Comparison of ENCODE assay signal across 8 cellular contexts in genomic region chr3:128617557-128618397, GRCh38. TPM values are rescaled to one million over a fixed set of nuclear protein-coding genes. Genes with fewer than 3 reads are reported as not detected.
DNase-seq lines count a peak whose midpoint lies in the region; ATAC-seq and FAIRE-seq lines count a peak whose summit lies in the region.

No MANE protein-coding gene starts in this region.

- peak overlapping the region; percentile 87 to 97 (median 96) for H3K4me3 Mint-ChIP-seq in CD8-positive, alpha-beta memory T cell
- peak overlapping the region; percentile 99 for H3K4me3 Mint-ChIP-seq in activated CD8-positive, alpha-beta memory T cell treated with anti-CD3 and anti-CD28 coated beads, Interleukin-2, amount 10 ng/mL, durations not matched to agents 7 days and 5 days

- CTCF ChIA-PET in CD8-positive, alpha-beta memory T cell (lab: Charles Lee), result interaction anchor here (0.7 to 3.2 kb wide), 51 partner anchors 8 to 632 kb away, joined by 3 to 34 read pairs (median 4); partner anchors contain the start of genes ACAD9, COPG1, RAB7A and RPN1
- CTCF ChIA-PET in activated CD8-positive, alpha-beta memory T cell treated with anti-CD3 and anti-CD28 coated beads, Interleukin-2, amount 10 ng/mL, durations not matched to agents 7 days and 5 days (lab: Charles Lee), result interaction anchor here (0.6 to 2.9 kb wide), 53 partner anchors 8 to 782 kb away, joined by 3 to 36 read pairs (median 3); partner anchors contain the start of genes ACAD9 and RPN1

- WGBS in mesodermal cell (ENCODE audit: insufficient coverage in 2 of 2), 2 experiments, result 12 to 13% methylated on average over 58 to 59 of the region's 61 CpGs

- peak overlapping the region; percentile 79 to 97 (median 97) for H3K27ac Mint-ChIP-seq in CD8-positive, alpha-beta memory T cell
- peak overlapping the region; percentile 95 for H3K27ac Mint-ChIP-seq in activated CD8-positive, alpha-beta memory T cell treated with anti-CD3 and anti-CD28 coated beads, Interleukin-2, amount 10 ng/mL, durations not matched to agents 7 days and 5 days

- DNase-seq in CD8-positive, alpha-beta memory T cell, result peak; percentile 99
- DNase-seq in HS-5 (ENCODE audit: low read depth) (peak; percentile 60), NK-92 (lab: John Stamatoyannopoulos, UW; ENCODE audit: unreplicated experiment) (peak; percentile 94)
- DNase-seq in activated CD8-positive, alpha-beta memory T cell treated with anti-CD3 and anti-CD28 coated beads, Interleukin-2, amount 10 ng/mL, durations not matched to agents 7 days and 5 days, result peak; percentile 99
- peak; percentile 92 to 97 for DNase-seq in stimulated activated CD8-positive, alpha-beta memory T cell treated with anti-CD3 and anti-CD28 coated beads, Interleukin-15, amount 100 ng/mL, for 4 hours (ENCODE audit: low read depth in 2 of 2)

- H3K9me3 Mint-ChIP-seq in CD8-positive, alpha-beta memory T cell, result no peaks in the 10 kb centered on the region
- H3K9me3 Mint-ChIP-seq in activated CD8-positive, alpha-beta memory T cell treated with anti-CD3 and anti-CD28 coated beads, Interleukin-2, amount 10 ng/mL, durations not matched to agents 7 days and 5 days (ENCODE audit: low read depth), result no peaks in the 10 kb centered on the region

- H3K27me3 ChIP-seq in CD8-positive, alpha-beta memory T cell (ENCODE audit: insufficient read depth, low read length, poor library complexity, severe bottlenecking), result no peaks in the 10 kb centered on the region

- peak; percentile 75 for ATAC-seq in GM19467 (IDR thresholded peaks at IDR 0.05; ENCODE audit: unreplicated experiment)
- ATAC-seq in activated CD8-positive, alpha-beta memory T cell treated with anti-CD3 and anti-CD28 coated beads, Interleukin-2, amount 10 ng/mL, durations not matched to agents 7 days and 5 days, result peak; percentile 93

- FAIRE-seq in endometrium (lab: Jason Lieb, UNC), result peak; percentile 94

- H3K4me1 ChIP-seq in CD8-positive, alpha-beta memory T cell (ENCODE audit: insufficient read depth, low read length), result peaks cover 21% of the 10 kb centered on the region
- H3K4me1 ChIP-seq in mesodermal cell (ENCODE audit: control insufficient read depth, insufficient read depth, low read length, poor library complexity, severe bottlenecking), result peaks cover 22% of the 10 kb centered on the region

- no peaks in the 10 kb centered on the region for H3K27me3 Mint-ChIP-seq in CD8-positive, alpha-beta memory T cell
- H3K27me3 Mint-ChIP-seq in activated CD8-positive, alpha-beta memory T cell treated with anti-CD3 and anti-CD28 coated beads, Interleukin-2, amount 10 ng/mL, durations not matched to agents 7 days and 5 days, result no peaks in the 10 kb centered on the region

- H3K36me3 Mint-ChIP-seq in CD8-positive, alpha-beta memory T cell, result peaks cover 0 to 50% (median 9%) of the 10 kb centered on the region in 3 donors
- peaks cover 40% of the 10 kb centered on the region for H3K36me3 Mint-ChIP-seq in activated CD8-positive, alpha-beta memory T cell treated with anti-CD3 and anti-CD28 coated beads, Interleukin-2, amount 10 ng/mL, durations not matched to agents 7 days and 5 days

- peak overlapping the region; percentile 73 for H3K27ac ChIP-seq in CD8-positive, alpha-beta memory T cell (ENCODE audit: low read depth, low read length)
- peak overlapping the region; percentile 59 for H3K27ac ChIP-seq in mesodermal cell (ENCODE audit: low read depth, low read length, severe bottlenecking)

- peaks cover 18 to 33% (median 22%) of the 10 kb centered on the region in 3 donors for H3K4me1 Mint-ChIP-seq in CD8-positive, alpha-beta memory T cell
- peaks cover 46% of the 10 kb centered on the region for H3K4me1 Mint-ChIP-seq in activated CD8-positive, alpha-beta memory T cell treated with anti-CD3 and anti-CD28 coated beads, Interleukin-2, amount 10 ng/mL, durations not matched to agents 7 days and 5 days

- POLR2A ChIA-PET in CD8-positive, alpha-beta memory T cell (lab: Charles Lee), result interaction anchor here (0.7 to 1.6 kb wide), 6 partner anchors 33 to 261 kb away, joined by 3 to 11 read pairs (median 3); partner anchors contain the start of genes ACAD9 and RPN1

- H3K36me3 ChIP-seq in CD8-positive, alpha-beta memory T cell (ENCODE audit: insufficient read depth, low read length), result peaks cover 24% of the 10 kb centered on the region
- peaks cover 76% of the 10 kb centered on the region for H3K36me3 ChIP-seq in mesodermal cell (ENCODE audit: control insufficient read depth, insufficient read depth, low read length)

- H3K4me3 ChIP-seq in CD8-positive, alpha-beta memory T cell (ENCODE audit: low read length), result peak overlapping the region; percentile 87
- peak overlapping the region; percentile 52 for H3K4me3 ChIP-seq in mesodermal cell (ENCODE audit: extremely low read depth, insufficient read depth, low read length, poor library complexity, severe bottlenecking)

- no peaks in the 10 kb centered on the region for H3K9me3 ChIP-seq in CD8-positive, alpha-beta memory T cell (ENCODE audit: low read length)
- H3K9me3 ChIP-seq in mesodermal cell (ENCODE audit: control insufficient read depth, low read length), result no peaks in the 10 kb centered on the region

RNA-seq across cellular contexts. Expression of gene RPN1, which starts 32.8 kb away (rescaled TPM):
- 100 to 1,000 TPM; 188 to 194 TPM for total RNA-seq in CD8-positive, alpha-beta memory T cell
- polyA plus RNA-seq in CD8-positive, alpha-beta memory T cell, result 294 TPM
- total RNA-seq in activated CD8-positive, alpha-beta memory T cell treated with anti-CD3 and anti-CD28 coated beads, Interleukin-2, amount 10 ng/mL, durations not matched to agents 7 days and 5 days, result 100 to 1,000 TPM; 151 to 175 TPM
- polyA plus RNA-seq in mesodermal cell (2013, experiment 1 of 2), result 329 TPM
- 277 TPM for polyA plus RNA-seq in mesodermal cell (2013, experiment 2 of 2)

Comparison
In these comparisons a context has a peak if more than half of its experiments do, and no peak if none do; other contexts are left out.
1. Peak in every context shown above with its lines: DNase-seq, ATAC-seq, H3K4me3 ChIP-seq and H3K27ac ChIP-seq.